Comparison of ENCODE assay signal across 8 cellular contexts in the genomic region with DNA sequence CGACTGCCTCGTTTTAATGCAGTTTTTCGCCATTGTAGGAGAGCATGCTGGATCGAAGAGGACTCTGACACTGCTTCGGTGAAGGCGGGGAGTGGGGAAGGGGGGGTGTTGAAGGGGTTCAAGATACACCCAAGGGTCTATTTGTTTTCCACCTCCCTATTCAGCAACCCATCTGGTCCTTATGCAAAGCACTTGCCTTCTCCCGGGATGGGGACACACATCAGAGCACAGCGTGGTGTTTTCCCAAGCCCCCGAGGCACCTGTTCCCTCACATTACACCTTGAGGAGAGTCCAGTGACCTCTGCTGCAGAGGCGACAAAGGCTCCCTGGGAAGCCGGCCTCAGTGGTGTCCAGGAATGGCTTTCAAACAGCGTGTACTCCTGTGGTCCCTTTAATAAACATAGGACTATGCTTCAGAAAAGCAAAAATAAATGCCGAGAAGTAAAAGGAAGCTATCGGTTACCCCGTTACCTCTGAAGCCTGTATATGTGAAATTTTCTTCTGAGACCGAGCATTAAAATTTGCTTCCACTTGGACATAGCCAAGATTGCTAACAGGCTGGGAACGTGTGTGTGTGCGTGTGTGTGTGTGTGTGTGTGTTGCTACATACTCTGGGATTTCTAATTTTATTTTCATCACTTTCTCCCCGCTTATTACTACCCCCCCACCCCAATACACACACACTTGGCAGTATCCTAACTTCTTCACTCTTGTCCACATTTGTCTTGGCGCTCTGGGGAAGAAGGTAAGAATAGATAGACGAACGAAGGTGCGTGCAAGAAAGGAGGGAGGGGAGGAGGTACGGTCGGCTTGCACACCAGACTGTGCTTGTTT. TPM values are rescaled to one million over a fixed set of nuclear protein-coding genes. Genes with fewer than 3 reads are reported as not detected.
A peak's percentile ranks its signal among the peaks of the same experiment; 100 is the strongest.
DNase-seq lines count a peak whose midpoint lies in the region; ATAC-seq and TF ChIP-seq lines count a peak whose summit lies in the region.

No MANE protein-coding gene starts in this region.

- no peaks in the 10 kb centered on the region for H3K9me3 Mint-ChIP-seq in activated CD8-positive, alpha-beta T cell treated with anti-CD3 and anti-CD28 coated beads for 36 hours

- H3K27me3 Mint-ChIP-seq in activated CD8-positive, alpha-beta T cell treated with anti-CD3 and anti-CD28 coated beads for 36 hours = peaks cover 16% of the 10 kb centered on the region

- peak overlapping the region; percentile 98 for H2AFZ ChIP-seq in trophoblast cell (ENCODE audit: insufficient read depth, low read length, poor library complexity)

- peak overlapping the region; percentile 74 to 91 (median 83) for H3K4me3 ChIP-seq in BLaER1 treated with 17β-estradiol and CSF1 and Interleukin-3, amounts not matched to agents 10 nM and 100 nM
- H3K4me3 ChIP-seq in foreskin fibroblast (ENCODE audit: low read depth in 1 of 2, low read length in 2 of 2) = peak overlapping the region; percentile 60 to 77
- peak overlapping the region; percentile 88 for H3K4me3 ChIP-seq in trophoblast cell (ENCODE audit: low read depth, low read length)

- DNase-seq in HCEC 1CT = peak; percentile 61
- peak; percentile 16 for DNase-seq in activated CD8-positive, alpha-beta T cell treated with anti-CD3 and anti-CD28 coated beads for 36 hours
- DNase-seq in foreskin fibroblast = peak in 1 of 2 donors; percentile 66
- peak in 1 of 2 donors; percentile 4 for DNase-seq in trophoblast cell
- DNase-seq in epidermal melanocyte (ENCODE audit: insufficient read length, low spot score) = no peak
- DNase-seq in kidney glomerular epithelial cell (lab: John Stamatoyannopoulos, UW) = no peak
- DNase-seq in NCI-H345 treated with DMSO at 0.1 percent for 48 hours (lab: John Stamatoyannopoulos, UW; ENCODE audit: unreplicated experiment) = no peak

- ATAC-seq in activated CD8-positive, alpha-beta T cell treated with anti-CD3 and anti-CD28 coated beads for 36 hours = peak; percentile 4

- peak overlapping the region; percentile 73 for H3K4me3 Mint-ChIP-seq in activated CD8-positive, alpha-beta T cell treated with anti-CD3 and anti-CD28 coated beads for 36 hours

- H3K23ac ChIP-seq in trophoblast cell (ENCODE audit: low read length) = no peak overlapping the region

- peak overlapping the region; percentile 83 to 94 (median 90); a peak in 21 of 22 replicates for H3K9ac ChIP-seq in BLaER1 treated with 17β-estradiol and CSF1 and Interleukin-3, amounts not matched to agents 10 nM and 100 nM
- H3K9ac ChIP-seq in trophoblast cell (ENCODE audit: low read length) = no peak overlapping the region

- H2BK12ac ChIP-seq in trophoblast cell (ENCODE audit: low read length) = no peak overlapping the region

- H3K36me3 Mint-ChIP-seq in activated CD8-positive, alpha-beta T cell treated with anti-CD3 and anti-CD28 coated beads for 36 hours (ENCODE audit: low read depth) = no peaks in the 10 kb centered on the region

- H2BK5ac ChIP-seq in trophoblast cell (ENCODE audit: low read depth, low read length, poor library complexity) = no peak overlapping the region

- intact Hi-C loops in activated CD8-positive, alpha-beta T cell treated with anti-CD3 and anti-CD28 coated beads for 36 hours (cut with micrococcal nuclease) = loop anchor here (5.0 kb wide), 1 partner anchor 92 kb away; the partner anchor contains the start of gene BBX

- H3K9me3 ChIP-seq in BLaER1 treated with 17β-estradiol and CSF1 and Interleukin-3, amounts not matched to agents 10 nM and 100 nM (replicated peaks in 1 of 11) = no peaks in the 10 kb centered on the region
- H3K9me3 ChIP-seq in trophoblast cell (ENCODE audit: insufficient read depth, low read depth, low read length) = no peaks in the 10 kb centered on the region

- peaks cover 0 to 15% (median 8%) of the 10 kb centered on the region in 11 experiments; a peak in 16 of 22 replicates for H3K27me3 ChIP-seq in BLaER1 treated with 17β-estradiol and CSF1 and Interleukin-3, amounts not matched to agents 10 nM and 100 nM
- H3K27me3 ChIP-seq in trophoblast cell (ENCODE audit: insufficient read depth, low read length) = no peaks in the 10 kb centered on the region

- H3K79me1 ChIP-seq in trophoblast cell (ENCODE audit: low read length) = peaks cover 11% of the 10 kb centered on the region

- TF ChIP-seq CTCF in activated CD8-positive, alpha-beta T cell treated with anti-CD3 and anti-CD28 coated beads for 36 hours (IDR thresholded peaks at IDR 0.05) = no peak
- TF ChIP-seq CTCF in foreskin fibroblast (IDR thresholded peaks at IDR 0.05; ENCODE audit: low read depth, low read length) = no peak

- H3K18ac ChIP-seq in trophoblast cell (ENCODE audit: low read length) = no peak overlapping the region

- CTCF ChIA-PET in activated CD8-positive, alpha-beta T cell treated with anti-CD3 and anti-CD28 coated beads for 36 hours (lab: Charles Lee) = interaction anchor here (0.6 to 5.0 kb wide), 20 partner anchors 9 to 298 kb away, joined by 3 to 56 read pairs (median 6); no protein-coding TSS in a partner anchor

- H3K79me2 ChIP-seq in trophoblast cell (ENCODE audit: control insufficient read depth, insufficient read depth, low read length, poor library complexity) = peaks cover 3% of the 10 kb centered on the region

- H4K8ac ChIP-seq in trophoblast cell (ENCODE audit: low read depth, low read length) = peak overlapping the region; percentile 99

- no peak overlapping the region for H2AK5ac ChIP-seq in trophoblast cell (ENCODE audit: low read length)

- peak overlapping the region in 8 of 11 experiments; percentile 85 to 95 (median 90); a peak in 13 of 22 replicates for H3K27ac ChIP-seq in BLaER1 treated with 17β-estradiol and CSF1 and Interleukin-3, amounts not matched to agents 10 nM and 100 nM
- H3K27ac ChIP-seq in trophoblast cell (ENCODE audit: low read depth, low read length) = no peak overlapping the region

- H4K12ac ChIP-seq in trophoblast cell (ENCODE audit: low read depth, low read length) = peak overlapping the region; percentile 2

- H3K27ac Mint-ChIP-seq in activated CD8-positive, alpha-beta T cell treated with anti-CD3 and anti-CD28 coated beads for 36 hours = peak overlapping the region; percentile 22

- peaks cover 20% of the 10 kb centered on the region for H3K4me1 Mint-ChIP-seq in activated CD8-positive, alpha-beta T cell treated with anti-CD3 and anti-CD28 coated beads for 36 hours (ENCODE audit: low read depth)

- no peaks in the 10 kb centered on the region for H4K20me1 ChIP-seq in BLaER1 treated with 17β-estradiol and CSF1 and Interleukin-3, amounts not matched to agents 10 nM and 100 nM

- peak overlapping the region; percentile 96 for H4K91ac ChIP-seq in trophoblast cell (ENCODE audit: low read depth, low read length)

- WGBS in trophoblast cell (ENCODE audit: extremely low coverage, insufficient coverage, insufficient read length) = no CpG with 5 or more reads among the region's 25 CpGs

- POLR2A ChIA-PET in activated CD8-positive, alpha-beta T cell treated with anti-CD3 and anti-CD28 coated beads for 36 hours (lab: Charles Lee) = interaction anchor here (0.6 to 2.5 kb wide), 5 partner anchors 11 to 307 kb away, joined by 3 to 5 read pairs (median 3); no protein-coding TSS in a partner anchor

- no peaks in the 10 kb centered on the region for H3K36me3 ChIP-seq in BLaER1 treated with 17β-estradiol and CSF1 and Interleukin-3, amounts not matched to agents 10 nM and 100 nM
- H3K36me3 ChIP-seq in trophoblast cell (ENCODE audit: control insufficient read depth in 1 of 2, insufficient read depth in 2 of 2, low read length in 2 of 2) = no peaks in the 10 kb centered on the region

- no peak overlapping the region for H2BK120ac ChIP-seq in trophoblast cell (ENCODE audit: insufficient read depth, low read length, poor library complexity)

- peak overlapping the region; percentile 88 to 100 (median 97) for H3K4me2 ChIP-seq in BLaER1 treated with 17β-estradiol and CSF1 and Interleukin-3, amounts not matched to agents 10 nM and 100 nM
- H3K4me2 ChIP-seq in trophoblast cell (ENCODE audit: low read length) = peak overlapping the region; percentile 94

- no peak overlapping the region for H3K14ac ChIP-seq in trophoblast cell (ENCODE audit: low read length)

- peaks cover 15 to 27% (median 19%) of the 10 kb centered on the region in 10 experiments for H3K4me1 ChIP-seq in BLaER1 treated with 17β-estradiol and CSF1 and Interleukin-3, amounts not matched to agents 10 nM and 100 nM
- H3K4me1 ChIP-seq in trophoblast cell (ENCODE audit: control insufficient read depth in 1 of 2, insufficient read depth in 2 of 2, low read length in 2 of 2) = peaks cover 2 to 9% of the 10 kb centered on the region in 2 experiments

- no peak overlapping the region for H3K4ac ChIP-seq in trophoblast cell (ENCODE audit: low read depth, low read length)

RNA-seq across cellular contexts. Expression of gene CCDC54, which starts 53.2 kb away (rescaled TPM):
- total RNA-seq in activated CD8-positive, alpha-beta T cell treated with anti-CD3 and anti-CD28 coated beads for 36 hours = not detected
- polyA plus RNA-seq in trophoblast cell (2013) = not detected in 2 replicates

Comparison
In these comparisons a context has a peak if more than half of its experiments do, and no peak if none do; other contexts are left out.
1. DNase-seq: peak in HCEC 1CT (single experiment) and activated CD8-positive, alpha-beta T cell treated with anti-CD3 and anti-CD28 coated beads for 36 hours (single experiment); none in epidermal melanocyte (single experiment), kidney glomerular epithelial cell (single experiment) and NCI-H345 treated with DMSO at 0.1 percent for 48 hours (single experiment).
2. Peak in every context shown above with its lines, with median percentiles within 50 percentile points of each other: H3K4me3 ChIP-seq.